In the genomic region with DNA sequence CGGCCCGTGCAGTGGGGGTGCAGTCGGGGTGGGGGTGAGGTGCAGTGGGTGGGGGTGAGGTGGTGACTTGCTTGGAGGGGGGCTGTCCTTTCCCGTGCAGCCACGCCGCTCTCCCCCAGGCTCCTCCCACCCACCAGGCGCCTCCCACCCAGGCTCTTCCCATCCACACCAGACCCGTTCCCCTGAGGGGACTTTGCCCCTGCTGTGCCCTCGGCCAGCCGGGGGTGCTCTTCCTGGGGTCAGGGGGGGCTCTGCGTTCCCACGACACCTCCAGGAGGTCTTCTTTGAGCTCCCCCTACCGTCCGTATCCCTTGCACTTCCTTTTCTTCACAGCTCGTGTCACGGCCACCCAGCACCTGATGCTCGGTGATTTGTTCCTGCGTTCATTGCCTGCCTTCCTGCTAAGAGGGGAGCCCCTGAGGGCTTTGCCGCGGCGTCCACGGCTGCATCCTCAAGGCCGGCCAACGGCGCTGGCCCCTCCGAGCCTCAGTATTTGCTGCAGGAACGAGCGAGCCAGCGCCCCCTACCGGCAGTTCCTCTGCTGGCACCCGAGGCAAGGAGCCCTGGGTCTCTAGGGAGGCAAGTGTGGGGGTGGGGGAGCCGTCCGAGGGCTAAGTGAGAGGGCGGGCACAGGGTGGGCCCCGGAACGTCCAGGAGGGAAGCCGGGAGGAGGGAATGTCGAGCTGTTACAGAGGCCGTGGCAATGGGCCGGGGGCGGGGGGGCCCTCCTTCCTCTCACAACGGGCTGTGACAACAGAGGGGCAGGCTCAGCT, we compare ENCODE assay signal across 1 cellular context.
TF ChIP-seq lines count a peak whose summit lies in the region.

No MANE protein-coding gene starts in this region.

TF ChIP-seq in H1, 55 proteins besides CTCF, POLR2A, EP300 and RAD21:
- peak; percentile 37; the same call in 1 of the 2 replicates for TF ChIP-seq TAF1 (IDR thresholded peaks at IDR 0.05; ENCODE audit: low read depth, low read length)
- no peak for TF ChIP-seq JUND (IDR thresholded peaks at IDR 0.05; ENCODE audit: low read length)
- 0 out of 2 replicates have a peak, but pooled peaks have one; percentile 17 for TF ChIP-seq GABPA (IDR thresholded peaks at IDR 0.05; ENCODE audit: borderline replicate concordance, insufficient read depth, low read length)
- 0 out of 2 replicates have a peak, but pooled peaks have one; percentile 35 for TF ChIP-seq YY1 (IDR thresholded peaks at IDR 0.05; ENCODE audit: low read depth, low read length)
- TF ChIP-seq TEAD4 (IDR thresholded peaks at IDR 0.05; ENCODE audit: low read depth, low read length), result peak; percentile 34; the same call in 1 of the 2 replicates
- TF ChIP-seq FOSL1 (IDR thresholded peaks at IDR 0.05; ENCODE audit: insufficient read depth, low read depth, low read length), result no peak
- no peak for TF ChIP-seq KDM5A (IDR thresholded peaks at IDR 0.05; ENCODE audit: low read length)
- peak; percentile 59 for TF ChIP-seq CREB1 (IDR thresholded peaks at IDR 0.05)
- TF ChIP-seq ASH2L (IDR thresholded peaks at IDR 0.05; ENCODE audit: low read length), result peak; percentile 50
- TF ChIP-seq KDM4A (IDR thresholded peaks at IDR 0.05; ENCODE audit: low read depth, low read length, severe bottlenecking), result peak; percentile 79
- TF ChIP-seq ZNF274 (IDR thresholded peaks at IDR 0.05; ENCODE audit: borderline replicate concordance, extremely low read depth, low read length), result no peak
- TF ChIP-seq TAF7 (optimal IDR thresholded peaks at IDR 0.05; ENCODE audit: borderline replicate concordance, low read depth, low read length), result peak; percentile 56
- TF ChIP-seq SP4 (IDR thresholded peaks at IDR 0.05; ENCODE audit: low read length), result 0 out of 2 replicates have a peak, but pooled peaks have one; percentile 66
- TF ChIP-seq, protein P1, sequence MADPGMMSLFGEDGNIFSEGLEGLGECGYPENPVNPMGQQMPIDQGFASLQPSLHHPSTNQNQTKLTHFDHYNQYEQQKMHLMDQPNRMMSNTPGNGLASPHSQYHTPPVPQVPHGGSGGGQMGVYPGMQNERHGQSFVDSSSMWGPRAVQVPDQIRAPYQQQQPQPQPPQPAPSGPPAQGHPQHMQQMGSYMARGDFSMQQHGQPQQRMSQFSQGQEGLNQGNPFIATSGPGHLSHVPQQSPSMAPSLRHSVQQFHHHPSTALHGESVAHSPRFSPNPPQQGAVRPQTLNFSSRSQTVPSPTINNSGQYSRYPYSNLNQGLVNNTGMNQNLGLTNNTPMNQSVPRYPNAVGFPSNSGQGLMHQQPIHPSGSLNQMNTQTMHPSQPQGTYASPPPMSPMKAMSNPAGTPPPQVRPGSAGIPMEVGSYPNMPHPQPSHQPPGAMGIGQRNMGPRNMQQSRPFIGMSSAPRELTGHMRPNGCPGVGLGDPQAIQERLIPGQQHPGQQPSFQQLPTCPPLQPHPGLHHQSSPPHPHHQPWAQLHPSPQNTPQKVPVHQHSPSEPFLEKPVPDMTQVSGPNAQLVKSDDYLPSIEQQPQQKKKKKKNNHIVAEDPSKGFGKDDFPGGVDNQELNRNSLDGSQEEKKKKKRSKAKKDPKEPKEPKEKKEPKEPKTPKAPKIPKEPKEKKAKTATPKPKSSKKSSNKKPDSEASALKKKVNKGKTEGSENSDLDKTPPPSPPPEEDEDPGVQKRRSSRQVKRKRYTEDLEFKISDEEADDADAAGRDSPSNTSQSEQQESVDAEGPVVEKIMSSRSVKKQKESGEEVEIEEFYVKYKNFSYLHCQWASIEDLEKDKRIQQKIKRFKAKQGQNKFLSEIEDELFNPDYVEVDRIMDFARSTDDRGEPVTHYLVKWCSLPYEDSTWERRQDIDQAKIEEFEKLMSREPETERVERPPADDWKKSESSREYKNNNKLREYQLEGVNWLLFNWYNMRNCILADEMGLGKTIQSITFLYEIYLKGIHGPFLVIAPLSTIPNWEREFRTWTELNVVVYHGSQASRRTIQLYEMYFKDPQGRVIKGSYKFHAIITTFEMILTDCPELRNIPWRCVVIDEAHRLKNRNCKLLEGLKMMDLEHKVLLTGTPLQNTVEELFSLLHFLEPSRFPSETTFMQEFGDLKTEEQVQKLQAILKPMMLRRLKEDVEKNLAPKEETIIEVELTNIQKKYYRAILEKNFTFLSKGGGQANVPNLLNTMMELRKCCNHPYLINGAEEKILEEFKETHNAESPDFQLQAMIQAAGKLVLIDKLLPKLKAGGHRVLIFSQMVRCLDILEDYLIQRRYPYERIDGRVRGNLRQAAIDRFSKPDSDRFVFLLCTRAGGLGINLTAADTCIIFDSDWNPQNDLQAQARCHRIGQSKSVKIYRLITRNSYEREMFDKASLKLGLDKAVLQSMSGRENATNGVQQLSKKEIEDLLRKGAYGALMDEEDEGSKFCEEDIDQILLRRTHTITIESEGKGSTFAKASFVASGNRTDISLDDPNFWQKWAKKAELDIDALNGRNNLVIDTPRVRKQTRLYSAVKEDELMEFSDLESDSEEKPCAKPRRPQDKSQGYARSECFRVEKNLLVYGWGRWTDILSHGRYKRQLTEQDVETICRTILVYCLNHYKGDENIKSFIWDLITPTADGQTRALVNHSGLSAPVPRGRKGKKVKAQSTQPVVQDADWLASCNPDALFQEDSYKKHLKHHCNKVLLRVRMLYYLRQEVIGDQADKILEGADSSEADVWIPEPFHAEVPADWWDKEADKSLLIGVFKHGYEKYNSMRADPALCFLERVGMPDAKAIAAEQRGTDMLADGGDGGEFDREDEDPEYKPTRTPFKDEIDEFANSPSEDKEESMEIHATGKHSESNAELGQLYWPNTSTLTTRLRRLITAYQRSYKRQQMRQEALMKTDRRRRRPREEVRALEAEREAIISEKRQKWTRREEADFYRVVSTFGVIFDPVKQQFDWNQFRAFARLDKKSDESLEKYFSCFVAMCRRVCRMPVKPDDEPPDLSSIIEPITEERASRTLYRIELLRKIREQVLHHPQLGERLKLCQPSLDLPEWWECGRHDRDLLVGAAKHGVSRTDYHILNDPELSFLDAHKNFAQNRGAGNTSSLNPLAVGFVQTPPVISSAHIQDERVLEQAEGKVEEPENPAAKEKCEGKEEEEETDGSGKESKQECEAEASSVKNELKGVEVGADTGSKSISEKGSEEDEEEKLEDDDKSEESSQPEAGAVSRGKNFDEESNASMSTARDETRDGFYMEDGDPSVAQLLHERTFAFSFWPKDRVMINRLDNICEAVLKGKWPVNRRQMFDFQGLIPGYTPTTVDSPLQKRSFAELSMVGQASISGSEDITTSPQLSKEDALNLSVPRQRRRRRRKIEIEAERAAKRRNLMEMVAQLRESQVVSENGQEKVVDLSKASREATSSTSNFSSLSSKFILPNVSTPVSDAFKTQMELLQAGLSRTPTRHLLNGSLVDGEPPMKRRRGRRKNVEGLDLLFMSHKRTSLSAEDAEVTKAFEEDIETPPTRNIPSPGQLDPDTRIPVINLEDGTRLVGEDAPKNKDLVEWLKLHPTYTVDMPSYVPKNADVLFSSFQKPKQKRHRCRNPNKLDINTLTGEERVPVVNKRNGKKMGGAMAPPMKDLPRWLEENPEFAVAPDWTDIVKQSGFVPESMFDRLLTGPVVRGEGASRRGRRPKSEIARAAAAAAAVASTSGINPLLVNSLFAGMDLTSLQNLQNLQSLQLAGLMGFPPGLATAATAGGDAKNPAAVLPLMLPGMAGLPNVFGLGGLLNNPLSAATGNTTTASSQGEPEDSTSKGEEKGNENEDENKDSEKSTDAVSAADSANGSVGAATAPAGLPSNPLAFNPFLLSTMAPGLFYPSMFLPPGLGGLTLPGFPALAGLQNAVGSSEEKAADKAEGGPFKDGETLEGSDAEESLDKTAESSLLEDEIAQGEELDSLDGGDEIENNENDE (IDR thresholded peaks at IDR 0.05; ENCODE audit: insufficient replicate concordance, low read length), result no peak
- peak; percentile 48 to 82; a peak in 2 of 4 replicates for TF ChIP-seq SIN3A (conservative IDR thresholded peaks at IDR 0.05 in 1 of 2, IDR thresholded peaks at IDR 0.05 in 1 of 2; ENCODE audit: low read depth in 1 of 2, low read length in 2 of 2)
- TF ChIP-seq, protein P2, sequence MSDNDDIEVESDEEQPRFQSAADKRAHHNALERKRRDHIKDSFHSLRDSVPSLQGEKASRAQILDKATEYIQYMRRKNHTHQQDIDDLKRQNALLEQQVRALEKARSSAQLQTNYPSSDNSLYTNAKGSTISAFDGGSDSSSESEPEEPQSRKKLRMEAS (IDR thresholded peaks at IDR 0.05), result 0 out of 2 replicates have a peak, but pooled peaks have one; percentile 41
- peak; percentile 34; the same call in 1 of the 2 replicates for TF ChIP-seq TBP (IDR thresholded peaks at IDR 0.05; ENCODE audit: low read depth, low read length)
- TF ChIP-seq CHD2 (IDR thresholded peaks at IDR 0.05; ENCODE audit: low read length), result 0 out of 2 replicates have a peak, but pooled peaks have one; percentile 41
- no peak for TF ChIP-seq EZH2 (IDR thresholded peaks at IDR 0.05; ENCODE audit: low read depth, low read length, severe bottlenecking)
- no peak for TF ChIP-seq RNF2 (IDR thresholded peaks at IDR 0.05; ENCODE audit: borderline replicate concordance, low read depth, low read length, missing control alignments, poor library complexity, severe bottlenecking)
- peak; percentile 73 for TF ChIP-seq EGR1 (IDR thresholded peaks at IDR 0.05; ENCODE audit: borderline replicate concordance, low read depth, low read length)
- TF ChIP-seq, protein P3, sequence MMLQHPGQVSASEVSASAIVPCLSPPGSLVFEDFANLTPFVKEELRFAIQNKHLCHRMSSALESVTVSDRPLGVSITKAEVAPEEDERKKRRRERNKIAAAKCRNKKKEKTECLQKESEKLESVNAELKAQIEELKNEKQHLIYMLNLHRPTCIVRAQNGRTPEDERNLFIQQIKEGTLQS (IDR thresholded peaks at IDR 0.05; ENCODE audit: insufficient read depth, low read depth, low read length), result 0 out of 2 replicates have a peak, but pooled peaks have one; percentile 10
